ENCODE assay signal across 2 cellular contexts in the genomic region with DNA sequence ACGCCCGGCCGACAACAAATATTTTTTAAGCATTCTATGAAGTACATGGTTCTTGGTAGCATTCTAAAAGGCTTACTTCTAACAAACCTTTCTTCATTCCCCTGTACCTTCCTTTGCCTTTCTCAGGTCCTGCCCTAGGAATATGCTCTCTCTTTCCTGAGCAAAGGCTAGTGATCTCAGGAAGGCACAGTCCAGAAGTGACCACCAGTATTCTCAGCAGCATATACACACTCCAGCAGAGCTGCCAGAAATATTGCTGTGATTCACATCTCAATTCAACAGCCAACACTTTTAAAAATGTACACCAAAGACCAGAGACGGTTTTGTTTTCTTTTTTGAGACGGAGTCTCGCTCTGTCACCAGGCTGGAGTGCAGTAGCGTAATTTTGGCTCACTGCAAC.
TF ChIP-seq lines count a peak whose summit lies in the region.

No MANE protein-coding gene starts in this region.

TF ChIP-seq in IMR-90, 13 proteins besides CTCF, POLR2A, EP300 and RAD21:
- TF ChIP-seq FOS (IDR thresholded peaks at IDR 0.05; ENCODE audit: low read depth, low read length) (no peak), CHD1 (IDR thresholded peaks at IDR 0.05; ENCODE audit: low read depth, low read length) (no peak), SMC3 (IDR thresholded peaks at IDR 0.05; ENCODE audit: low read depth, low read length) (no peak), RCOR1 (IDR thresholded peaks at IDR 0.05; ENCODE audit: insufficient replicate concordance, low read length) (no peak), RFX5 (IDR thresholded peaks at IDR 0.05; ENCODE audit: low read depth, low read length) (no peak), CEBPB (IDR thresholded peaks at IDR 0.05; ENCODE audit: low read depth, low read length) (no peak), MAFK (IDR thresholded peaks at IDR 0.05; ENCODE audit: low read depth, low read length) (no peak), NFE2L2 (IDR thresholded peaks at IDR 0.05; ENCODE audit: low read depth, low read length) (no peak), MXI1 (IDR thresholded peaks at IDR 0.05; ENCODE audit: borderline replicate concordance, low read depth, low read length) (no peak), MAZ (IDR thresholded peaks at IDR 0.05; ENCODE audit: borderline replicate concordance, low read depth, low read length) (no peak), BHLHE40 (IDR thresholded peaks at IDR 0.05; ENCODE audit: low read depth, low read length) (no peak)
- TF ChIP-seq, protein P1, sequence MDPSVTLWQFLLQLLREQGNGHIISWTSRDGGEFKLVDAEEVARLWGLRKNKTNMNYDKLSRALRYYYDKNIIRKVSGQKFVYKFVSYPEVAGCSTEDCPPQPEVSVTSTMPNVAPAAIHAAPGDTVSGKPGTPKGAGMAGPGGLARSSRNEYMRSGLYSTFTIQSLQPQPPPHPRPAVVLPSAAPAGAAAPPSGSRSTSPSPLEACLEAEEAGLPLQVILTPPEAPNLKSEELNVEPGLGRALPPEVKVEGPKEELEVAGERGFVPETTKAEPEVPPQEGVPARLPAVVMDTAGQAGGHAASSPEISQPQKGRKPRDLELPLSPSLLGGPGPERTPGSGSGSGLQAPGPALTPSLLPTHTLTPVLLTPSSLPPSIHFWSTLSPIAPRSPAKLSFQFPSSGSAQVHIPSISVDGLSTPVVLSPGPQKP (IDR thresholded peaks at IDR 0.05; ENCODE audit: borderline replicate concordance, low read depth, low read length): no peak
- TF ChIP-seq, protein P2, sequence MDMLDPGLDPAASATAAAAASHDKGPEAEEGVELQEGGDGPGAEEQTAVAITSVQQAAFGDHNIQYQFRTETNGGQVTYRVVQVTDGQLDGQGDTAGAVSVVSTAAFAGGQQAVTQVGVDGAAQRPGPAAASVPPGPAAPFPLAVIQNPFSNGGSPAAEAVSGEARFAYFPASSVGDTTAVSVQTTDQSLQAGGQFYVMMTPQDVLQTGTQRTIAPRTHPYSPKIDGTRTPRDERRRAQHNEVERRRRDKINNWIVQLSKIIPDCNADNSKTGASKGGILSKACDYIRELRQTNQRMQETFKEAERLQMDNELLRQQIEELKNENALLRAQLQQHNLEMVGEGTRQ (IDR thresholded peaks at IDR 0.05; ENCODE audit: low read depth, low read length): no peak

TF ChIP-seq in H1, 55 proteins besides CTCF, POLR2A, EP300 and RAD21:
- TF ChIP-seq KDM4A (IDR thresholded peaks at IDR 0.05; ENCODE audit: low read depth, low read length, severe bottlenecking) (no peak), SAP30 (IDR thresholded peaks at IDR 0.05; ENCODE audit: insufficient read depth, insufficient replicate concordance, low read length) (no peak), SRF (IDR thresholded peaks at IDR 0.05; ENCODE audit: low read depth, low read length) (no peak), CTBP2 (IDR thresholded peaks at IDR 0.05; ENCODE audit: borderline replicate concordance, insufficient read depth, insufficient read length, low read length) (no peak), CHD2 (IDR thresholded peaks at IDR 0.05; ENCODE audit: low read length) (no peak), SUZ12 (IDR thresholded peaks at IDR 0.05; ENCODE audit: low read length) (no peak)
- TF ChIP-seq, protein P3, sequence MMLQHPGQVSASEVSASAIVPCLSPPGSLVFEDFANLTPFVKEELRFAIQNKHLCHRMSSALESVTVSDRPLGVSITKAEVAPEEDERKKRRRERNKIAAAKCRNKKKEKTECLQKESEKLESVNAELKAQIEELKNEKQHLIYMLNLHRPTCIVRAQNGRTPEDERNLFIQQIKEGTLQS (IDR thresholded peaks at IDR 0.05; ENCODE audit: insufficient read depth, low read depth, low read length): no peak
